Comparison of ENCODE assay signal across 13 cellular contexts in genomic region chr5:124878583-124879345, GRCh38.
"Had no signal": no experiment of that assay in that cellular context is flagged by ENCODE, and none has a peak within 500 bp of the region (broad histone marks: within the 10 kb centered on the region; RNA-seq: fewer than 3 reads in every experiment).

No MANE protein-coding gene starts in this region.

- H3K36me3 ChIP-seq: ascending aorta, tibial nerve, vagina had no signal

- H3K4me1 ChIP-seq: ascending aorta, foreskin keratinocyte, parathyroid adenoma, tibial nerve, vagina had no signal

- H3K4me3 ChIP-seq: ascending aorta, tibial nerve, vagina had no signal

- H3K27ac ChIP-seq: ascending aorta, foreskin keratinocyte, parathyroid adenoma, tibial nerve, vagina had no signal

- H3K27me3 ChIP-seq: ascending aorta, foreskin keratinocyte, tibial nerve, vagina had no signal

- H3K9me3 ChIP-seq: ascending aorta, tibial nerve, vagina had no signal

- ATAC-seq: activated T-helper 17 cell treated with anti-CD3 and anti-CD28 coated beads, Interleukin-2, amount 50 U/mL, for 72 hours; foreskin keratinocyte; stimulated activated memory B cell treated with anti-CD40 and anti-IgM and Interleukin-4, amounts not matched to agents 10 μg/mL and 1 μg/mL and 100 μg/mL, for 72 hours had no signal

- DNase-seq: activated CD4-positive, alpha-beta T cell treated with anti-CD3 and anti-CD28 coated beads, Interleukin-2, amount 10 ng/mL, durations not matched to agents 7 days and 5 days; activated naive CD4-positive, alpha-beta T cell treated with anti-CD3 and anti-CD28 coated beads for 36 hours; effector memory CD4-positive, alpha-beta T cell; foreskin keratinocyte; kidney glomerular epithelial cell; retina; stimulated activated CD4-positive, alpha-beta T cell treated with anti-CD3 and anti-CD28 coated beads, Interleukin-2, amount 100 ng/mL, for 48 hours had no signal
